Comparison of ENCODE assay signal across 22 cellular contexts in genomic region chr18:58730618-58731017, GRCh38.
"Had no signal": no experiment of that assay in that cellular context is flagged by ENCODE, and none has a peak within 500 bp of the region (broad histone marks: within the 10 kb centered on the region; RNA-seq: fewer than 3 reads in every experiment).

No MANE protein-coding gene starts in this region.

- H3K4me3 ChIP-seq: K562, PC-9, Peyer's patch, SJCRH30, SK-N-MC had no signal

- H3K4me1 ChIP-seq: Peyer's patch, SJCRH30 had no signal

- DNase-seq: Kasumi-1, MM.1S, NCI-H1092 treated with DMSO at 0.1 percent for 48 hours, NCI-H1436, NCI-H187, NCI-H2029, NCI-H2081 treated with DMSO at 0.1 percent for 48 hours, NCI-H2171, NCI-H226, NCI-H446, NCI-H510A, NCI-H524 treated with DMSO at 0.1 percent for 48 hours, NCI-H69, NCI-H774, PC-9, Peyer's patch, SHP77 treated with DMSO at 0.1 percent for 48 hours, SJCRH30 had no signal

- ATAC-seq: K562, Right ventricle myocardium inferior had no signal

- H3K36me3 ChIP-seq: SJCRH30 had no signal

- H3K9me3 ChIP-seq: Peyer's patch, SJCRH30 had no signal

- H3K27ac ChIP-seq: KMS-11, PC-9, Peyer's patch, SJCRH30, SK-N-MC had no signal

- H3K27me3 ChIP-seq: Peyer's patch, SJCRH30 had no signal
